ENCODE assay signal across 1 cellular context in the genomic region with DNA sequence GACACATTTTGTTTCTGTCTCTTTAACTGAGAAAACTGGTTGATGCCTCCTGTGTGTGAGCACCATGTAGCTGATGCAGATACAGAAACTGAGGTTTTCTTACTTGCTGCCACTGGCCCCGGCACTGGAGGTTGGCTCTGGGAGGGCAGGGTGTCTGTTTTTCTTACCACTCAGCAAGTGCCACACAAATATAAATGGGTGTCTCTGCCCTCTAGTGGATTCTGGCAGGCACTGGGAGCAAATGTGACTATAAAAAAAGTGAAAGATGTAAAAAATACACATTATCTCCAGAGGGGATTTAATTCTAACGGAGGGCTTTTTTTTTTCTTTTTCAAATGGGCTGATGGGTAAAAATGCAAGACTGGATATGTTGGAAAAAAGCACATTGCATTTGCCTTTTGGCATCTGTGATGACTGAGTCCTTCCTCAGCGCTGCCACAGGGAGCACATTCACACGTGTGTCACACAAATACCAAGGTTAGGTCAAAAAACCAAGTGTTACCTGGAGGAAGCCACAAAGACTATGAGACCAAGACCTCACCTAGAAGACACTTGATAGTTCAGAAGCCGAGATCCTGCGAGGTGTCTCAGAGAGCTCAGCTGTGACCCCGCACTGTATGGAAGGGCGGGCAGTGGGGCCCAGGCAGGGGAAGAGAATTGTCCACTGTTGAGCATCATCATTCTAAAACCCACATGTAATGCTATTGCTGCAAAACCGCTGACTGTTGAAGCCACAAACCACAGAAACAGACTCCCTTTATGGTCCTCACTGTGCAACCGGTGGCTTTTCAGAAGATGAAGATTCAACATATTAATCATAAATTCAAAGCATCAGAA.
A peak's percentile ranks its signal among the peaks of the same experiment; 100 is the strongest.
TF ChIP-seq lines count a peak whose summit lies in the region.

No MANE protein-coding gene starts in this region.

TF ChIP-seq in GM12878, 131 proteins besides CTCF, POLR2A, EP300 and RAD21 (continued from another document and continues in another):
- TF ChIP-seq RELB (IDR thresholded peaks at IDR 0.05; ENCODE audit: low read depth) (no peak), SKIL (IDR thresholded peaks at IDR 0.05; ENCODE audit: low read depth, poor library complexity, severe bottlenecking) (peak; percentile 11), IRF5 (IDR thresholded peaks at IDR 0.05; ENCODE audit: borderline replicate concordance) (no peak), ZNF384 (IDR thresholded peaks at IDR 0.05; ENCODE audit: borderline replicate concordance, low read depth, low read length) (peak; percentile 58), NBN (IDR thresholded peaks at IDR 0.05) (0 out of 2 replicates have a peak, but pooled peaks have one; percentile 39), MLLT1 (IDR thresholded peaks at IDR 0.05) (peak; percentile 74; the same call in 1 of the 2 replicates), ZNF622 (IDR thresholded peaks at IDR 0.05) (no peak), USF2 (IDR thresholded peaks at IDR 0.05; ENCODE audit: borderline replicate concordance, low read depth, low read length) (no peak), PAX5 (IDR thresholded peaks at IDR 0.05; ENCODE audit: borderline replicate concordance, low read depth, low read length) (0 out of 2 replicates have a peak, but pooled peaks have one; percentile 24), ATF3 (IDR thresholded peaks at IDR 0.05; ENCODE audit: borderline replicate concordance, extremely low read depth, low read depth, low read length) (no peak), BCL11A (IDR thresholded peaks at IDR 0.05; ENCODE audit: low read depth, low read length) (0 out of 2 replicates have a peak, but pooled peaks have one; percentile 18), CREM (IDR thresholded peaks at IDR 0.05; ENCODE audit: low read depth) (peak; percentile 73), EED (IDR thresholded peaks at IDR 0.05; ENCODE audit: low read depth) (peak; percentile 84), MYC (IDR thresholded peaks at IDR 0.05; ENCODE audit: insufficient read depth, insufficient read length, insufficient replicate concordance, low read length, severe bottlenecking) (no peak), ZNF592 (IDR thresholded peaks at IDR 0.05) (no peak), SMAD1 (IDR thresholded peaks at IDR 0.05; ENCODE audit: low read depth, partially characterized antibody) (no peak), CBX3 (IDR thresholded peaks at IDR 0.05; ENCODE audit: borderline replicate concordance, low read depth) (no peak), ZSCAN29 (IDR thresholded peaks at IDR 0.05) (no peak), HDAC2 (IDR thresholded peaks at IDR 0.05) (no peak), FOXM1 (IDR thresholded peaks at IDR 0.05; ENCODE audit: low read depth, low read length) (peak; percentile 65; the same call in 1 of the 2 replicates), TBL1XR1 (IDR thresholded peaks at IDR 0.05; ENCODE audit: low read depth, low read length) (no peak), MEF2A (IDR thresholded peaks at IDR 0.05; ENCODE audit: insufficient read depth, low read depth, low read length) (0 out of 2 replicates have a peak, but pooled peaks have one; percentile 42), TCF3 (IDR thresholded peaks at IDR 0.05; ENCODE audit: borderline replicate concordance, insufficient read depth, low read depth, low read length) (no peak), NFIC (IDR thresholded peaks at IDR 0.05; ENCODE audit: low read depth, low read length) (peak; percentile 62), CHD1 (IDR thresholded peaks at IDR 0.05; ENCODE audit: low read depth, low read length) (no peak), MTA3 (IDR thresholded peaks at IDR 0.05; ENCODE audit: borderline replicate concordance, low read length) (no peak), POLR2AphosphoS5 (IDR thresholded peaks at IDR 0.05; ENCODE audit: low read length) (no peak), YBX1 (IDR thresholded peaks at IDR 0.05) (no peak), BHLHE40 (IDR thresholded peaks at IDR 0.05; ENCODE audit: borderline replicate concordance in 1 of 2, low read depth in 2 of 2, low read length in 1 of 2) (peak in 1 of 2 experiments; percentile 30; a peak in 1 of 4 replicates), NR2C1 (IDR thresholded peaks at IDR 0.05) (no peak), CHD2 (IDR thresholded peaks at IDR 0.05; ENCODE audit: borderline replicate concordance, low read depth, low read length) (no peak), STAT1 (conservative IDR thresholded peaks at IDR 0.05) (no peak), IKZF1 (conservative IDR thresholded peaks at IDR 0.05) (no peak), RBBP5 (conservative IDR thresholded peaks at IDR 0.05) (no peak), JUNB (IDR thresholded peaks at IDR 0.05) (peak; percentile 61), NR2C2 (IDR thresholded peaks at IDR 0.05; ENCODE audit: borderline replicate concordance, control insufficient read depth, insufficient read length, low read depth) (no peak), EGR1 (IDR thresholded peaks at IDR 0.05; ENCODE audit: borderline replicate concordance in 1 of 2, low read depth in 2 of 2, low read length in 2 of 2) (no peak), SMC3 (IDR thresholded peaks at IDR 0.05; ENCODE audit: borderline replicate concordance, low read length) (peak; percentile 69), TCF12 (IDR thresholded peaks at IDR 0.05; ENCODE audit: low read depth, low read length) (no peak), RCOR1 (conservative IDR thresholded peaks at IDR 0.05; ENCODE audit: low read depth, low read length) (no peak), ESRRA (IDR thresholded peaks at IDR 0.05; ENCODE audit: low read length) (no peak), HDGF (IDR thresholded peaks at IDR 0.05) (no peak)
- TF ChIP-seq, protein P1, sequence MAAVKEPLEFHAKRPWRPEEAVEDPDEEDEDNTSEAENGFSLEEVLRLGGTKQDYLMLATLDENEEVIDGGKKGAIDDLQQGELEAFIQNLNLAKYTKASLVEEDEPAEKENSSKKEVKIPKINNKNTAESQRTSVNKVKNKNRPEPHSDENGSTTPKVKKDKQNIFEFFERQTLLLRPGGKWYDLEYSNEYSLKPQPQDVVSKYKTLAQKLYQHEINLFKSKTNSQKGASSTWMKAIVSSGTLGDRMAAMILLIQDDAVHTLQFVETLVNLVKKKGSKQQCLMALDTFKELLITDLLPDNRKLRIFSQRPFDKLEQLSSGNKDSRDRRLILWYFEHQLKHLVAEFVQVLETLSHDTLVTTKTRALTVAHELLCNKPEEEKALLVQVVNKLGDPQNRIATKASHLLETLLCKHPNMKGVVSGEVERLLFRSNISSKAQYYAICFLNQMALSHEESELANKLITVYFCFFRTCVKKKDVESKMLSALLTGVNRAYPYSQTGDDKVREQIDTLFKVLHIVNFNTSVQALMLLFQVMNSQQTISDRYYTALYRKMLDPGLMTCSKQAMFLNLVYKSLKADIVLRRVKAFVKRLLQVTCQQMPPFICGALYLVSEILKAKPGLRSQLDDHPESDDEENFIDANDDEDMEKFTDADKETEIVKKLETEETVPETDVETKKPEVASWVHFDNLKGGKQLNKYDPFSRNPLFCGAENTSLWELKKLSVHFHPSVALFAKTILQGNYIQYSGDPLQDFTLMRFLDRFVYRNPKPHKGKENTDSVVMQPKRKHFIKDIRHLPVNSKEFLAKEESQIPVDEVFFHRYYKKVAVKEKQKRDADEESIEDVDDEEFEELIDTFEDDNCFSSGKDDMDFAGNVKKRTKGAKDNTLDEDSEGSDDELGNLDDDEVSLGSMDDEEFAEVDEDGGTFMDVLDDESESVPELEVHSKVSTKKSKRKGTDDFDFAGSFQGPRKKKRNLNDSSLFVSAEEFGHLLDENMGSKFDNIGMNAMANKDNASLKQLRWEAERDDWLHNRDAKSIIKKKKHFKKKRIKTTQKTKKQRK (IDR thresholded peaks at IDR 0.05; ENCODE audit: low read depth, low read length): no peak
